8 cellular contexts compared by ENCODE assay signal in the genomic region with DNA sequence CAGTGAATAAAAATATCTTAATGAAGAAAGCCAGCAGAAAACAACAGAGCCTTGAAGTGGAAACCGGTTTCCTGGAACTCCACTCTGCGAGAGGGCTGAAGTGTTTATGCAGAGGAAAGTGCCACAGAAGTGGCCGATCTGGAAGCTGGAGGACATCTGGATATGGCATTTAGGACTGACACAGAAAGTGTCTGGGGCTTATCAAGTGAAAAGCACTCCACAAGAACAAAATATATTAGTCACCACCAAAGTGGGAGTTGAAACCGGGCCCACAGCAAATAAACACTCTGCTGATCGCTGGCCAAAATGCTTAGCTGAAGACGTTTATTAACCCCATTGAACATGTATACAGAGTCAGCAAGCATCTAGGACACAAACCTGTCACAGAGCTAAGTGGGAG. TPM values are rescaled to one million over a fixed set of nuclear protein-coding genes. Genes with fewer than 3 reads are reported as not detected.
DNase-seq lines count a peak whose midpoint lies in the region; ATAC-seq and TF ChIP-seq lines count a peak whose summit lies in the region.

No MANE protein-coding gene starts in this region.

- TF ChIP-seq EP300 in upper lobe of left lung (IDR thresholded peaks at IDR 0.05), result peak; percentile 82 to 97 (median 84)

- no peak overlapping the region for H3K4me3 ChIP-seq in upper lobe of left lung

- no peaks in the 10 kb centered on the region for H3K9me3 ChIP-seq in upper lobe of left lung

- H3K27ac ChIP-seq in adipose tissue (ENCODE audit: low read depth, low read length) (peak overlapping the region; percentile 30), upper lobe of left lung (peak overlapping the region; percentile 83 to 94 (median 84))

- DNase-seq in activated effector memory CD4-positive, alpha-beta T cell treated with anti-CD3 and anti-CD28 coated beads, Interleukin-2, amount 50 U/mL, for 16 hours, result peak; percentile 27
- no peak for DNase-seq in activated effector memory CD4-positive, alpha-beta T cell treated with Interleukin-2 at 50 U/mL for 16 hours
- DNase-seq in left lobe of liver (ENCODE audit: low spot score) (peak; percentile 38), upper lobe of left lung (peak in 1 of 2 donors; percentile 80)
- no peak for DNase-seq in activated CD4-positive, alpha-beta T cell treated with anti-CD3 and anti-CD28 coated beads for 1 hour
- no peak for DNase-seq in activated naive CD4-positive, alpha-beta T cell (lab: John Stamatoyannopoulos, UW)

- ATAC-seq in left lobe of liver, result no peak
- ATAC-seq in upper lobe of left lung (ENCODE audit: low FRiP score in 2 of 2), result peak; percentile 60 to 81
- no peak for ATAC-seq in HG03378 (IDR thresholded peaks at IDR 0.05; ENCODE audit: unreplicated experiment)

- 18 to 33% (median 22%) methylated on average over 6 of the region's 6 CpGs for WGBS in adipose tissue, 3 donors
- 15 to 26% methylated on average over 6 of the region's 6 CpGs for whole genome bisulfite sequencing in upper lobe of left lung, 2 donors

- no peak for TF ChIP-seq POLR2A in upper lobe of left lung (IDR thresholded peaks at IDR 0.05)

- peaks cover 92 to 98% (median 95%) of the 10 kb centered on the region in 4 donors for H3K4me1 ChIP-seq in upper lobe of left lung

- no peaks in the 10 kb centered on the region for H3K27me3 ChIP-seq in upper lobe of left lung

- no peak for TF ChIP-seq CTCF in upper lobe of left lung (IDR thresholded peaks at IDR 0.05)

- no peaks in the 10 kb centered on the region for H3K36me3 ChIP-seq in upper lobe of left lung

RNA-seq across cellular contexts. Expression of gene NOD1, which starts 7.8 kb away (rescaled TPM):
- 10 to 100 TPM in 2 of 3 donors, 1 to 10 TPM in 1; 2.7 to 24.1 (median 18.8) TPM for polyA plus RNA-seq in adipose tissue
- 1.8 TPM for total RNA-seq in left lobe of liver
- 10 to 100 TPM; 24.7 to 71.2 (median 38.0) TPM for total RNA-seq in upper lobe of left lung

RNA-seq across cellular contexts. Expression of gene GGCT, which starts 33.8 kb away (rescaled TPM):
- polyA plus RNA-seq in adipose tissue, result 100 to 1,000 TPM in 2 of 3 donors, 10 to 100 TPM in 1; 33.3 to 242 (median 148) TPM
- total RNA-seq in left lobe of liver, result 15.5 TPM
- 10 to 100 TPM; 12.6 to 26.2 (median 22.2) TPM for total RNA-seq in upper lobe of left lung

Comparison
In these comparisons a context has a peak if more than half of its experiments do, and no peak if none do; other contexts are left out.
1. DNase-seq: peak in activated effector memory CD4-positive, alpha-beta T cell treated with anti-CD3 and anti-CD28 coated beads, Interleukin-2, amount 50 U/mL, for 16 hours (single experiment) and left lobe of liver (single experiment); none in activated effector memory CD4-positive, alpha-beta T cell treated with Interleukin-2 at 50 U/mL for 16 hours (single experiment), activated CD4-positive, alpha-beta T cell treated with anti-CD3 and anti-CD28 coated beads for 1 hour (single experiment) and activated naive CD4-positive, alpha-beta T cell (0 of 4).
2. ATAC-seq: peak in upper lobe of left lung (2 of 2); none in left lobe of liver (single experiment) and HG03378 (single experiment).